Comparison of ENCODE assay signal across 16 cellular contexts in genomic region chr4:142596595-142596994, GRCh38.
"Had no signal": no experiment of that assay in that cellular context is flagged by ENCODE, and none has a peak within 500 bp of the region (broad histone marks: within the 10 kb centered on the region; RNA-seq: fewer than 3 reads in every experiment).

No MANE protein-coding gene starts in this region.

- H3K4me1 ChIP-seq: foreskin keratinocyte, upper lobe of right lung, vagina had no signal

- H3K27ac ChIP-seq: epithelial cell of prostate, esophagus muscularis mucosa, neutrophil, tibial artery, upper lobe of right lung, vagina had no signal

- ATAC-seq: effector memory CD8-positive, alpha-beta T cell; foreskin keratinocyte; left ventricle myocardium superior; naive thymus-derived CD4-positive, alpha-beta T cell; right cardiac atrium; stimulated activated effector memory CD8-positive, alpha-beta T cell treated with anti-CD3 and anti-CD28 coated beads, Interleukin-12 subunit alpha, Interleukin-12 subunit beta, amount 100 ng/mL, for 72 hours; upper lobe of right lung had no signal

- H3K27me3 ChIP-seq: esophagus muscularis mucosa, foreskin keratinocyte, neutrophil, tibial artery, upper lobe of right lung, vagina had no signal

- H3K36me3 ChIP-seq: esophagus muscularis mucosa, neutrophil, tibial artery, upper lobe of right lung, vagina had no signal

- H3K9me3 ChIP-seq: esophagus muscularis mucosa, neutrophil, tibial artery, upper lobe of right lung, vagina had no signal

- H3K4me3 ChIP-seq: esophagus muscularis mucosa, tibial artery, upper lobe of right lung, vagina had no signal

- DNase-seq: effector memory CD8-positive, alpha-beta T cell; foreskin keratinocyte; immature natural killer cell; left ventricle myocardium superior; mesendoderm; naive thymus-derived CD4-positive, alpha-beta T cell; right cardiac atrium; stimulated activated CD4-positive, alpha-beta T cell treated with anti-CD3 and anti-CD28 coated beads, Interleukin-4, amount 100 ng/mL, for 1 hour; stimulated activated CD8-positive, alpha-beta memory T cell treated with anti-CD3 and anti-CD28 coated beads, Interleukin-4, amount 100 ng/mL, for 48 hours; tibial artery; upper lobe of right lung had no signal
